ENCODE assay signal across 24 cellular contexts in the genomic region with DNA sequence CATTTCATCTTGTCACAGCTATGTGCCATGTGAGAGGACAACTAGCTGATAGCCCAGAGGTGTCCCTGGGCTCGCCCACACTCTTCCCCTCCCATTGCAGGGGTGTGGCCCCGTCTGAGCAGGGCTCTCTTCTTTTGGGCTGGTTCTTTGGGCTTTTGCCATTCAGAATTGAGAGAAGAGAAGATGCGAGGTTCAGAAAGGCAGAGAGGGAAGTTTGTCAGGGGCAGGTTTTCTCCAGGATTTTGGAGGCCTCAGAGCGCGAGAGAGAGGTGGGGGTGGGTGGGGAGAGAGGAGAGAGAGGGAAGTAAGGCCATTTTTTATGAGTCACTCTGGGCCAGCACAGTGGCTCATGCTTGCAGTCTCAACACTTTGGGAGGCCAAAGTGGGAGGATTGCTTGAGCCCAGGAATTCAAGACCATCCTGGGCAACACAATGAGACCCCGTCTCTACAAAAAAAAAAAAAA. TPM values are rescaled to one million over a fixed set of nuclear protein-coding genes. Genes with fewer than 3 reads are reported as not detected.
A peak's percentile ranks its signal among the peaks of the same experiment; 100 is the strongest.
DNase-seq lines count a peak whose midpoint lies in the region; ATAC-seq and TF ChIP-seq lines count a peak whose summit lies in the region.
"Had no signal": no experiment of that assay in that cellular context is flagged by ENCODE, and none has a peak within 500 bp of the region (broad histone marks: within the 10 kb centered on the region; RNA-seq: fewer than 3 reads in every experiment).

No MANE protein-coding gene starts in this region.

- 69% methylated on average over 6 of the region's 6 CpGs for WGBS in prostate gland

- H3K4me3 Mint-ChIP-seq in CD4-positive, alpha-beta T cell = peak overlapping the region; percentile 34
- no peak overlapping the region for H3K4me3 Mint-ChIP-seq in T-cell
- H3K4me3 Mint-ChIP-seq: GM23338 had no signal

- no peaks in the 10 kb centered on the region for H3K9me3 ChIP-seq in CD4-positive, alpha-beta T cell (ENCODE audit: control insufficient read depth, low read length)
- H3K9me3 ChIP-seq in HCT116 (ENCODE audit: control insufficient read depth in 1 of 2, insufficient read depth in 1 of 2, low read depth in 1 of 2, low read length in 2 of 2) (no peaks in the 10 kb centered on the region), OCI-LY3 (ENCODE audit: insufficient read depth, low read length) (no peaks in the 10 kb centered on the region), prostate gland (no peaks in the 10 kb centered on the region)
- H3K9me3 ChIP-seq: uterus had no signal

- H3K79me2 ChIP-seq in HCT116 (ENCODE audit: insufficient read depth, low read length) (no peaks in the 10 kb centered on the region), OCI-LY3 (ENCODE audit: low read length) (no peaks in the 10 kb centered on the region)
- H3K79me2 ChIP-seq: hepatocyte had no signal

- no peak overlapping the region for H3K27ac ChIP-seq in CD4-positive, alpha-beta T cell (ENCODE audit: low read depth, low read length)
- H3K27ac ChIP-seq in HCT116 (ENCODE audit: low read depth, low read length) (no peak overlapping the region), OCI-LY3 (ENCODE audit: low read length) (no peak overlapping the region), prostate gland (no peak overlapping the region)
- H3K27ac ChIP-seq: hepatocyte, uterus had no signal

- TF ChIP-seq RAD21 in HCT116 (IDR thresholded peaks at IDR 0.05; ENCODE audit: low read depth) = no peak

- no peaks in the 10 kb centered on the region for H4K20me1 ChIP-seq in HCT116 (ENCODE audit: insufficient read depth)
- no peaks in the 10 kb centered on the region for H4K20me1 ChIP-seq in OCI-LY3 (ENCODE audit: insufficient read depth, low read length)

- H3K4me1 ChIP-seq in HCT116 (ENCODE audit: control insufficient read depth in 1 of 2, insufficient read depth in 2 of 2, low read length in 2 of 2) (peaks cover 25 to 57% of the 10 kb centered on the region in 2 experiments), OCI-LY3 (ENCODE audit: low read length) (peaks cover 15% of the 10 kb centered on the region), prostate gland (replicated peaks) (peaks cover 6% of the 10 kb centered on the region)

- peaks cover 43% of the 10 kb centered on the region for H3K4me1 Mint-ChIP-seq in CD4-positive, alpha-beta T cell (ENCODE audit: low read depth)
- peaks cover 41 to 52% (median 49%) of the 10 kb centered on the region in 3 donors for H3K4me1 Mint-ChIP-seq in T-cell

- H3K36me3 Mint-ChIP-seq in CD4-positive, alpha-beta T cell (ENCODE audit: low read depth) = peaks cover 32% of the 10 kb centered on the region
- H3K36me3 Mint-ChIP-seq in T-cell = peaks cover 21% of the 10 kb centered on the region

- H3K4me2 ChIP-seq in HCT116 (ENCODE audit: low read length) (peak overlapping the region; percentile 67), OCI-LY3 (ENCODE audit: low read length) (no peak overlapping the region)
- H3K4me2 ChIP-seq: GM23338, hepatocyte had no signal

- no peaks in the 10 kb centered on the region for H3K36me3 ChIP-seq in HCT116 (ENCODE audit: control insufficient read depth in 1 of 2, insufficient read depth in 2 of 2, low read length in 2 of 2)
- no peaks in the 10 kb centered on the region for H3K36me3 ChIP-seq in OCI-LY3 (replicated peaks; ENCODE audit: low read depth, low read length)
- H3K36me3 ChIP-seq in prostate gland = no peaks in the 10 kb centered on the region
- H3K36me3 ChIP-seq: uterus had no signal

- no TSS peak for BruUV-seq in HCT116 (replicated peaks; lab: Mats Ljungman, UMichigan)

- no peak for ATAC-seq in CD4-positive, alpha-beta T cell (ENCODE audit: poor library complexity)
- ATAC-seq in HCT116 = no peak
- no peak for ATAC-seq in GM18519 (IDR thresholded peaks at IDR 0.05; ENCODE audit: low FRiP score, unreplicated experiment)
- no peak for ATAC-seq in T-cell (replicated peaks in 1 of 4)
- ATAC-seq: GM23338, left lobe of liver had no signal

- DNase-seq in CD4-positive, alpha-beta T cell = no peak
- DNase-seq in HCT116 (ENCODE audit: low read depth, low spot score) = no peak
- DNase-seq in iris pigment epithelial cell (ENCODE audit: low read depth) = peak; percentile 17
- no peak for DNase-seq in prostate gland (ENCODE audit: low spot score)
- DNase-seq in T-cell = no peak
- DNase-seq: activated naive CD4-positive, alpha-beta T cell; C1 segment of cervical spinal cord; effector CD4-positive, alpha-beta T cell; foreskin melanocyte; KG1; NCI-H1694; NCI-H2171; NCI-H524; NK-92 treated with Interleukin-12 subunit alpha and Interleukin-12 subunit beta, amount 100 ng/mL, for 24 hours; retina; small intestine; stimulated activated CD4-positive, alpha-beta T cell treated with anti-CD3 and anti-CD28 coated beads, Interleukin-1b, Interleukin-23, amount 100 ng/mL, for 48 hours; T1000; uterus had no signal

- H3K9ac ChIP-seq in HCT116 (ENCODE audit: low read length) = no peak overlapping the region
- H3K9ac ChIP-seq in OCI-LY3 (ENCODE audit: low read length) = no peak overlapping the region

- H3K27me3 Mint-ChIP-seq in CD4-positive, alpha-beta T cell = no peaks in the 10 kb centered on the region
- no peaks in the 10 kb centered on the region for H3K27me3 Mint-ChIP-seq in T-cell

- no peak for TF ChIP-seq CTCF in CD4-positive, alpha-beta T cell (IDR thresholded peaks at IDR 0.05)
- TF ChIP-seq CTCF in HCT116 (IDR thresholded peaks at IDR 0.05 in 2 of 3, conservative IDR thresholded peaks at IDR 0.05 in 1 of 3; ENCODE audit: borderline replicate concordance in 1 of 3, insufficient read depth in 1 of 3, low read depth in 2 of 3, low read length in 2 of 3) (no peak), OCI-LY3 (IDR thresholded peaks at IDR 0.05; ENCODE audit: low read depth, low read length) (no peak), prostate gland (IDR thresholded peaks at IDR 0.05) (no peak)

- no peaks in the 10 kb centered on the region for H3K9me2 ChIP-seq in HCT116 (ENCODE audit: insufficient read depth)

- H3K9me3 Mint-ChIP-seq in CD4-positive, alpha-beta T cell = no peaks in the 10 kb centered on the region
- no peaks in the 10 kb centered on the region for H3K9me3 Mint-ChIP-seq in T-cell
- H3K9me3 Mint-ChIP-seq: GM23338 had no signal

- CTCF ChIA-PET in CD4-positive, alpha-beta T cell (lab: Charles Lee) = no interaction called here
- CTCF ChIA-PET in HCT116 (lab: Charles Lee) (no interaction called here), T-cell (lab: Charles Lee) (interaction anchor here (0.7 to 1.4 kb wide), 4 partner anchors 11 to 60 kb away, joined by 3 to 7 read pairs (median 5); a partner anchor contains a TSS)

- TF ChIP-seq POLR2A in HCT116 (IDR thresholded peaks at IDR 0.05; ENCODE audit: borderline replicate concordance, extremely low read depth, insufficient read depth, insufficient read length) (no peak), prostate gland (IDR thresholded peaks at IDR 0.05) (no peak)

- H3K4me3 ChIP-seq in HCT116 (replicated peaks in 1 of 2; ENCODE audit: low read depth in 1 of 2, low read length in 2 of 2) = no peak overlapping the region
- no peak overlapping the region for H3K4me3 ChIP-seq in OCI-LY3 (ENCODE audit: low read length)
- H3K4me3 ChIP-seq in prostate gland = no peak overlapping the region
- H3K4me3 ChIP-seq: GM23338, hepatocyte, uterus had no signal

- intact Hi-C loops in CD4-positive, alpha-beta T cell (cut with DNase I, micrococcal nuclease) = loop anchor here in 1 of 2 experiments (5.0 to 10.0 kb wide), 3 partner anchors 142 to 365 kb away; no protein-coding TSS in a partner anchor
- intact Hi-C loops in HCT116 (cut with micrococcal nuclease) (no loop called here), prostate gland (cut with DNase I) (no loop called here)

- H2AFZ ChIP-seq in HCT116 (ENCODE audit: low read depth, low read length, poor library complexity, severe bottlenecking) (peak overlapping the region; percentile 79), OCI-LY3 (ENCODE audit: low read depth, low read length) (peak overlapping the region; percentile 39; the same call in 1 of the 2 replicates)
- H2AFZ ChIP-seq: GM23338, hepatocyte had no signal

- POLR2A ChIA-PET in CD4-positive, alpha-beta T cell (lab: Charles Lee) = interaction anchor here (1.6 kb wide), 1 partner anchor 63 kb away, joined by 5 read pairs; a partner anchor contains a TSS
- POLR2A ChIA-PET in HCT116 (lab: Charles Lee) (interaction anchor here (0.6 kb wide), 1 partner anchor 370 kb away, joined by 3 read pairs; no protein-coding TSS in a partner anchor), T-cell (lab: Charles Lee) (interaction anchor here in 1 of 2 donors (0.6 kb wide), 1 partner anchor 633 kb away, joined by 4 read pairs; no protein-coding TSS in a partner anchor)

- no peaks in the 10 kb centered on the region for H3K27me3 ChIP-seq in CD4-positive, alpha-beta T cell (ENCODE audit: control insufficient read depth, insufficient read depth, low read length)
- H3K27me3 ChIP-seq in HCT116 (ENCODE audit: insufficient read depth, low read length) (no peaks in the 10 kb centered on the region), OCI-LY3 (ENCODE audit: low read depth, low read length) (no peaks in the 10 kb centered on the region), prostate gland (replicated peaks; ENCODE audit: insufficient read depth) (no peaks in the 10 kb centered on the region)
- H3K27me3 ChIP-seq: hepatocyte, uterus had no signal

- peak overlapping the region; percentile 42 for H3K27ac Mint-ChIP-seq in CD4-positive, alpha-beta T cell
- no peak overlapping the region for H3K27ac Mint-ChIP-seq in T-cell
- H3K27ac Mint-ChIP-seq: GM23338 had no signal

- RAD21 ChIA-PET in HCT116 (lab: Charles Lee; ENCODE audit: low non-redundant PET in 1 of 2, low total read pairs in 2 of 2, uncharacterized antibody in 2 of 2, unreplicated experiment in 2 of 2) = no interaction called here

TF ChIP-seq in HCT116, 20 proteins besides CTCF, POLR2A, EP300 and RAD21 (continues in another document):
- TF ChIP-seq JUND (IDR thresholded peaks at IDR 0.05) = no peak
- TF ChIP-seq EZH2 (IDR thresholded peaks at IDR 0.05) = no peak
- TF ChIP-seq POLR2AphosphoS5 (IDR thresholded peaks at IDR 0.05; ENCODE audit: low read depth, low read length) = no peak
- TF ChIP-seq, protein P1, sequence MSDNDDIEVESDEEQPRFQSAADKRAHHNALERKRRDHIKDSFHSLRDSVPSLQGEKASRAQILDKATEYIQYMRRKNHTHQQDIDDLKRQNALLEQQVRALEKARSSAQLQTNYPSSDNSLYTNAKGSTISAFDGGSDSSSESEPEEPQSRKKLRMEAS (IDR thresholded peaks at IDR 0.05) = no peak

RNA-seq across cellular contexts. Expression of a gene that starts 5.2 kb away (rescaled TPM):
- 10 to 100 TPM; 33.6 to 36.2 TPM for total RNA-seq in CD4-positive, alpha-beta T cell
- total RNA-seq in HCT116 (2021; ENCODE audit: unreplicated experiment) = 14.8 TPM
- 10.0 and 22.0 TPM in 2 replicates for polyA plus RNA-seq in HCT116 (2012)
- total RNA-seq in prostate gland = 100 to 1,000 TPM in 1 of 2 donors, 10 to 100 TPM in 1; 40.4 to 274 TPM
- 10 to 100 TPM; 28.2 to 52.1 (median 40.7) TPM for total RNA-seq in T-cell

RNA-seq across cellular contexts. Expression of a gene that starts 31.8 kb away (rescaled TPM):
- 1 to 10 TPM; 3.0 to 3.2 TPM for total RNA-seq in CD4-positive, alpha-beta T cell
- total RNA-seq in HCT116 (2021; ENCODE audit: unreplicated experiment) = not detected
- 0.04 TPM in 1 of 2 replicates, not detected in the other for polyA plus RNA-seq in HCT116 (2012)
- total RNA-seq in prostate gland = 10 to 100 TPM in 1 of 2 donors, 1 to 10 TPM in 1; 4.0 to 10.8 TPM
- 10 to 100 TPM in 2 of 5 donors, 1 to 10 TPM in 3; 3.2 to 37.3 (median 5.7) TPM for total RNA-seq in T-cell

RNA-seq across cellular contexts. Expression of a gene that starts 58.9 kb away (rescaled TPM):
- total RNA-seq in CD4-positive, alpha-beta T cell = 10 to 100 TPM; 26.0 to 28.7 TPM
- total RNA-seq in HCT116 (2021; ENCODE audit: unreplicated experiment) (9.6 TPM), prostate gland (10 to 100 TPM in 1 of 2 donors, 1 to 10 TPM in 1; 7.8 to 18.5 TPM), T-cell (10 to 100 TPM; 18.1 to 23.4 (median 21.2) TPM)
- polyA plus RNA-seq in HCT116 (2012) = 3.3 and 4.5 TPM in 2 replicates

Comparison
In these comparisons a context has a peak if more than half of its experiments do, and no peak if none do; other contexts are left out.
1. CTCF ChIA-PET loops: an anchor here in T-cell (0.7 to 1.4 kb wide); none called in CD4-positive, alpha-beta T cell and HCT116.